Comparison of ENCODE assay signal across 8 cellular contexts in genomic region chr2:167570370-167570769, GRCh38.
"Had no signal": no experiment of that assay in that cellular context is flagged by ENCODE, and none has a peak within 500 bp of the region (broad histone marks: within the 10 kb centered on the region; RNA-seq: fewer than 3 reads in every experiment).

No MANE protein-coding gene starts in this region.

- FAIRE-seq: HTR-8/SVneo had no signal

- H3K4me3 ChIP-seq: GM23338, HAP-1 had no signal

- H3K9ac ChIP-seq: KMS-11 had no signal

- H3K4me2 ChIP-seq: GM23338, KMS-11 had no signal

- H3K27ac ChIP-seq: KMS-11 had no signal

- H2AFZ ChIP-seq: GM23338 had no signal

- H3K9me3 ChIP-seq: HAP-1 had no signal

- H3K36me3 ChIP-seq: HAP-1 had no signal

- DNase-seq: H7, Karpas-422, KBM-7 had no signal

- ATAC-seq: GM23338, HCT116 had no signal
